Comparison of ENCODE assay signal across 15 cellular contexts in genomic region chr4:118825799-118826198, GRCh38. TPM values are rescaled to one million over a fixed set of nuclear protein-coding genes. Genes with fewer than 3 reads are reported as not detected.
DNase-seq lines count a peak whose midpoint lies in the region; ATAC-seq and TF ChIP-seq lines count a peak whose summit lies in the region.
"Had no signal": no experiment of that assay in that cellular context is flagged by ENCODE, and none has a peak within 500 bp of the region (broad histone marks: within the 10 kb centered on the region; RNA-seq: fewer than 3 reads in every experiment).

No MANE protein-coding gene starts in this region.

- peak; percentile 67 for ATAC-seq in GM19395 (IDR thresholded peaks at IDR 0.05; ENCODE audit: unreplicated experiment)
- peak; percentile 68 for ATAC-seq in HG02642 (IDR thresholded peaks at IDR 0.05; ENCODE audit: poor library complexity, unreplicated experiment)
- no peak for ATAC-seq in stimulated activated memory B cell treated with anti-CD40 and anti-IgM and Interleukin-4, amounts not matched to agents 10 μg/mL and 1 μg/mL and 100 μg/mL, for 72 hours
- no peak for ATAC-seq in upper lobe of left lung (ENCODE audit: low FRiP score in 2 of 2)

- TF ChIP-seq CTCF in Loucy (conservative IDR thresholded peaks at IDR 0.05; ENCODE audit: low read length), result no peak
- TF ChIP-seq CTCF in upper lobe of left lung (IDR thresholded peaks at IDR 0.05), result no peak

- WGBS in upper lobe of left lung, 2 donors, result 80 to 87% methylated on average over 3 of the region's 3 CpGs

- H3K9me3 ChIP-seq in Loucy (ENCODE audit: insufficient read depth, low read depth, low read length), result no peaks in the 10 kb centered on the region
- no peaks in the 10 kb centered on the region for H3K9me3 ChIP-seq in upper lobe of left lung
- H3K9me3 ChIP-seq: neutrophil, SJCRH30 had no signal

- peak overlapping the region; percentile 38 for H3K4me2 ChIP-seq in Loucy (ENCODE audit: low read depth, low read length, poor library complexity, severe bottlenecking)

- H3K36me3 Mint-ChIP-seq in stimulated activated memory B cell treated with anti-CD40 and anti-IgM and Interleukin-4, amounts not matched to agents 10 μg/mL and 1 μg/mL and 100 μg/mL, for 72 hours, result peaks cover 43% of the 10 kb centered on the region

- TF ChIP-seq POLR2A in upper lobe of left lung (IDR thresholded peaks at IDR 0.05), result no peak

- in situ Hi-C loops in G401 (cut with HindIII; ENCODE audit: low sequenced_read_pairs), result no loop called here

- H3K27me3 Mint-ChIP-seq in stimulated activated memory B cell treated with anti-CD40 and anti-IgM and Interleukin-4, amounts not matched to agents 10 μg/mL and 1 μg/mL and 100 μg/mL, for 72 hours, result no peaks in the 10 kb centered on the region
- H3K27me3 Mint-ChIP-seq: activated B cell treated with CpG ODN at 0.5 μM for 24 hours had no signal

- no peak for TF ChIP-seq EP300 in upper lobe of left lung (IDR thresholded peaks at IDR 0.05)

- H3K36me3 ChIP-seq in Loucy (ENCODE audit: insufficient read depth, low read length) (peaks cover 19% of the 10 kb centered on the region; the same call in 1 of the 2 replicates), upper lobe of left lung (peaks cover 0 to 37% (median 11%) of the 10 kb centered on the region in 4 donors)

- peaks cover 31% of the 10 kb centered on the region for H3K4me1 ChIP-seq in Loucy (ENCODE audit: insufficient read depth, low read length, poor library complexity, severe bottlenecking)
- H3K4me1 ChIP-seq in upper lobe of left lung, result peaks cover 0 to 14% (median 6%) of the 10 kb centered on the region in 4 donors
- H3K4me1 ChIP-seq: SJCRH30 had no signal

- H3K79me2 ChIP-seq in Loucy (ENCODE audit: insufficient read depth, low read length), result peaks cover 23% of the 10 kb centered on the region; the same call in 1 of the 2 replicates

- H3K4me1 Mint-ChIP-seq in stimulated activated memory B cell treated with anti-CD40 and anti-IgM and Interleukin-4, amounts not matched to agents 10 μg/mL and 1 μg/mL and 100 μg/mL, for 72 hours, result peaks cover 33% of the 10 kb centered on the region
- H3K4me1 Mint-ChIP-seq: activated B cell treated with CpG ODN at 0.5 μM for 24 hours had no signal

- H3K9ac ChIP-seq in Loucy (ENCODE audit: low read depth, low read length, poor library complexity, severe bottlenecking), result no peak overlapping the region

- peak; percentile 14 for DNase-seq in G401 (ENCODE audit: low spot score)
- no peak for DNase-seq in stimulated activated CD4-positive, alpha-beta T cell treated with anti-CD3 and anti-CD28 coated beads, Interleukin-2, amount 100 ng/mL, for 24 hours
- DNase-seq in activated naive CD4-positive, alpha-beta T cell (lab: John Stamatoyannopoulos, UW), result no peak
- no peak for DNase-seq in upper lobe of left lung
- DNase-seq: activated B cell treated with CpG ODN at 0.5 μM for 24 hours; NCI-H1105; NCI-H69; SJCRH30; stimulated activated CD4-positive, alpha-beta T cell treated with anti-CD3 and anti-CD28 coated beads, Interleukin-4, amount 100 ng/mL, for 24 hours; substantia nigra had no signal

- H3K9me2 ChIP-seq in Loucy (replicated peaks; ENCODE audit: low read depth, low read length), result no peaks in the 10 kb centered on the region

- H3K9me3 Mint-ChIP-seq in stimulated activated memory B cell treated with anti-CD40 and anti-IgM and Interleukin-4, amounts not matched to agents 10 μg/mL and 1 μg/mL and 100 μg/mL, for 72 hours, result no peaks in the 10 kb centered on the region
- H3K9me3 Mint-ChIP-seq: activated B cell treated with CpG ODN at 0.5 μM for 24 hours had no signal

- no peaks in the 10 kb centered on the region for H3F3A ChIP-seq in Loucy (ENCODE audit: low read depth)

- no peak overlapping the region for H3K4me3 Mint-ChIP-seq in stimulated activated memory B cell treated with anti-CD40 and anti-IgM and Interleukin-4, amounts not matched to agents 10 μg/mL and 1 μg/mL and 100 μg/mL, for 72 hours
- H3K4me3 Mint-ChIP-seq: activated B cell treated with CpG ODN at 0.5 μM for 24 hours had no signal

- H2AFZ ChIP-seq in Loucy (ENCODE audit: low read length), result no peak overlapping the region

- no peak overlapping the region for H3K27ac ChIP-seq in upper lobe of left lung
- H3K27ac ChIP-seq: neutrophil, SJCRH30 had no signal

- peaks cover 10% of the 10 kb centered on the region for H4K20me1 ChIP-seq in Loucy (ENCODE audit: insufficient read depth, low read length, poor library complexity, severe bottlenecking)

- H3K27me3 ChIP-seq in Loucy (ENCODE audit: insufficient read depth, low read length, poor library complexity, severe bottlenecking), result no peaks in the 10 kb centered on the region
- H3K27me3 ChIP-seq in upper lobe of left lung, result no peaks in the 10 kb centered on the region
- H3K27me3 ChIP-seq: neutrophil, SJCRH30 had no signal

- H3K4me3 ChIP-seq in Loucy (ENCODE audit: low read length, poor library complexity, severe bottlenecking), result no peak overlapping the region
- H3K4me3 ChIP-seq in upper lobe of left lung, result no peak overlapping the region
- H3K4me3 ChIP-seq: SJCRH30 had no signal

- H3K27ac Mint-ChIP-seq in stimulated activated memory B cell treated with anti-CD40 and anti-IgM and Interleukin-4, amounts not matched to agents 10 μg/mL and 1 μg/mL and 100 μg/mL, for 72 hours, result no peak overlapping the region
- H3K27ac Mint-ChIP-seq: activated B cell treated with CpG ODN at 0.5 μM for 24 hours had no signal

RNA-seq across cellular contexts. Expression of gene SEC24D, which starts 10.1 kb away (rescaled TPM):
- 8.2 and 13.3 TPM in 2 replicates for total RNA-seq in G401 (2014; rRNA removed; shearing (Covaris generic))
- 10 to 100 TPM; 33.5 to 86.7 (median 50.3) TPM for total RNA-seq in upper lobe of left lung

Comparison
In these comparisons a context has a peak if more than half of its experiments do, and no peak if none do; other contexts are left out.
1. ATAC-seq: peak in GM19395 (single experiment) and HG02642 (single experiment); none in stimulated activated memory B cell treated with anti-CD40 and anti-IgM and Interleukin-4, amounts not matched to agents 10 μg/mL and 1 μg/mL and 100 μg/mL, for 72 hours (single experiment) and upper lobe of left lung (0 of 2).